In genomic region chr16:84321932-84322331, GRCh38 we compare ENCODE assay signal across 18 cellular contexts. TPM values are rescaled to one million over a fixed set of nuclear protein-coding genes. Genes with fewer than 3 reads are reported as not detected.
DNase-seq lines count a peak whose midpoint lies in the region; ATAC-seq lines count a peak whose summit lies in the region.
"Had no signal": no experiment of that assay in that cellular context is flagged by ENCODE, and none has a peak within 500 bp of the region (broad histone marks: within the 10 kb centered on the region; RNA-seq: fewer than 3 reads in every experiment).

No MANE protein-coding gene starts in this region.

- peak; percentile 44 for DNase-seq in ELF-1 (ENCODE audit: low read depth, low spot score)
- DNase-seq in islet precursor cell: peak; percentile 74
- peak; percentile 0 for DNase-seq in posterior vena cava (ENCODE audit: low spot score)
- DNase-seq in H7: no peak
- no peak for DNase-seq in stimulated activated naive CD8-positive, alpha-beta T cell treated with anti-CD3 and anti-CD28 coated beads, Interleukin-15, Interleukin-2, amounts not matched to agents 100 U/mL and 50 U/mL, for 24 hours
- DNase-seq: Caco-2; CD4-positive, CD25-positive, alpha-beta regulatory T cell; CD8-positive, alpha-beta T cell; DMS153; DND-41; GDM1; GM23248 had no signal

- no peak overlapping the region for H3K4me3 ChIP-seq in H7 (ENCODE audit: insufficient read depth, low read depth, low read length)
- H3K4me3 ChIP-seq: BLaER1, GM12878, GM23248, HAP-1 had no signal

- no peaks in the 10 kb centered on the region for H3K36me3 ChIP-seq in H7 (replicated peaks; ENCODE audit: control insufficient read depth, insufficient read depth, low read length)
- H3K36me3 ChIP-seq: BLaER1, HAP-1 had no signal

- ATAC-seq in HG03469 (IDR thresholded peaks at IDR 0.05; ENCODE audit: unreplicated experiment): no peak
- no peak for ATAC-seq in stimulated activated naive CD8-positive, alpha-beta T cell treated with anti-CD3 and anti-CD28 coated beads, Interleukin-15, Interleukin-2, amounts not matched to agents 100 U/mL and 50 U/mL, for 24 hours
- ATAC-seq: CD8-positive, alpha-beta T cell; GM12878 had no signal

- no peaks in the 10 kb centered on the region for H3K27me3 ChIP-seq in H7 (ENCODE audit: control insufficient read depth, insufficient read depth, low read length)
- H3K27me3 ChIP-seq: BLaER1 had no signal

- intact Hi-C loops in posterior vena cava (cut with DNase I): no loop called here

RNA-seq across cellular contexts. Expression of gene WFDC1, which starts 27.3 kb away (rescaled TPM):
- total RNA-seq in posterior vena cava: 10 to 100 TPM; 48.7 to 93.6 TPM
- total RNA-seq in H7 (2014; rRNA removed; shearing (Covaris generic)): 0.59 and 0.97 TPM in 2 replicates
- total RNA-seq: B cell; Caco-2; CD4-positive, CD25-positive, alpha-beta regulatory T cell; CD8-positive, alpha-beta T cell; GM12878; H4 had no signal

RNA-seq across cellular contexts. Expression of gene ATP2C2, which starts 46.4 kb away (rescaled TPM):
- under 1 TPM; 0.10 to 0.19 TPM for total RNA-seq in posterior vena cava
- 0.24 and 0.37 TPM in 2 replicates for total RNA-seq in H7 (2014; rRNA removed; shearing (Covaris generic))
- total RNA-seq: B cell; CD4-positive, CD25-positive, alpha-beta regulatory T cell; CD8-positive, alpha-beta T cell; GM12878; GM23248; H4 had no signal

Comparison
In these comparisons a context has a peak if more than half of its experiments do, and no peak if none do; other contexts are left out.
1. DNase-seq: peak in ELF-1 (single experiment), islet precursor cell (single experiment) and posterior vena cava (single experiment); none in H7 (single experiment) and stimulated activated naive CD8-positive, alpha-beta T cell treated with anti-CD3 and anti-CD28 coated beads, Interleukin-15, Interleukin-2, amounts not matched to agents 100 U/mL and 50 U/mL, for 24 hours (single experiment).
2. RNA of gene WFDC1, which starts 27.3 kb away (total RNA-seq): 48.7 to 93.6 TPM in posterior vena cava; 0.59 to 0.97 TPM in H7; every median in the first group is over 10 times any median in the second.